Comparison of ENCODE assay signal across 20 cellular contexts in the genomic region with DNA sequence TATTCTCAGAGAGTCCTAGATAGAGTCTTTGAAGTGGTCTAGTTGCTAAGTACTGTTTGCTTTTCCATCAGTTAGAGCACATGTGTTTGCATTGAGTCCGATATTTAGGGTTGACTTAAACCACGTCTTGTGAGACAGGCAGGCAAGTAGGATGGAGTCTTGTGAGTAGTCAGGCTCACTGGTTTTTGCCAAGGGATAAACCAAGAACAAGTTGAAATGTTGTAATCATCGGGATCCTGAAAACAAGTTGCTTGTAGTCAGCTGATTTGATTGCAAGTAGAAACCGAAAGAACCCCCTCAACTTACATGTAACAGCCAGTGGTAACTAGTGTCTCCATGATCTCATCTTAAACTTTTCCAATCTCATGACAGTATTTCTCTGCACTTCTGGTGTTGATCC. TPM values are rescaled to one million over a fixed set of nuclear protein-coding genes. Genes with fewer than 3 reads are reported as not detected.
DNase-seq lines count a peak whose midpoint lies in the region; ATAC-seq and TF ChIP-seq lines count a peak whose summit lies in the region.
"Had no signal": no experiment of that assay in that cellular context is flagged by ENCODE, and none has a peak within 500 bp of the region (broad histone marks: within the 10 kb centered on the region; RNA-seq: fewer than 3 reads in every experiment).

No MANE protein-coding gene starts in this region.

- no peaks in the 10 kb centered on the region for H3K4me1 ChIP-seq in GM23338 (ENCODE audit: insufficient read depth)
- H3K4me1 ChIP-seq in subcutaneous abdominal adipose tissue (ENCODE audit: control insufficient read depth in 5 of 5, insufficient read depth in 5 of 5, low read length in 5 of 5) = peaks cover 0 to 10% (median 5%) of the 10 kb centered on the region in 5 donors
- H3K4me1 ChIP-seq: ascending aorta had no signal

- H3K36me3 ChIP-seq in GM23338 (ENCODE audit: insufficient read depth) = peaks cover 32% of the 10 kb centered on the region
- peaks cover 34 to 65% (median 41%) of the 10 kb centered on the region in 5 donors for H3K36me3 ChIP-seq in subcutaneous abdominal adipose tissue (ENCODE audit: control insufficient read depth in 5 of 5, insufficient read depth in 5 of 5, low read length in 5 of 5)

- no peak overlapping the region for H2AFZ ChIP-seq in GM23338

- H3K27me3 ChIP-seq in GM23338 (ENCODE audit: insufficient read depth) (no peaks in the 10 kb centered on the region), subcutaneous abdominal adipose tissue (ENCODE audit: control insufficient read depth in 5 of 5, insufficient read depth in 4 of 5, low read length in 5 of 5) (no peaks in the 10 kb centered on the region)
- H3K27me3 ChIP-seq: ascending aorta, heart right ventricle had no signal

- no peaks in the 10 kb centered on the region for H3K9me3 ChIP-seq in subcutaneous abdominal adipose tissue (ENCODE audit: control insufficient read depth in 5 of 5, low read length in 5 of 5)
- H3K9me3 ChIP-seq: ascending aorta, heart right ventricle had no signal

- no peaks in the 10 kb centered on the region for H3K9me3 Mint-ChIP-seq in GM23338
- H3K9me3 Mint-ChIP-seq in chondrocyte (ENCODE audit: low read depth) = no peaks in the 10 kb centered on the region
- H3K9me3 Mint-ChIP-seq: activated naive CD4-positive, alpha-beta T cell treated with anti-CD3 and anti-CD28 coated beads, Interleukin-2, amount 50 U/mL, for 24 hours; central memory CD8-positive, alpha-beta T cell had no signal

- H3K27ac ChIP-seq in GM23338 (ENCODE audit: low read depth) (0 out of 2 replicates have a peak overlapping the region, but pooled peaks have one; percentile 23), subcutaneous abdominal adipose tissue (ENCODE audit: low read depth, low read length) (peak overlapping the region; percentile 12)

- H3K4me2 ChIP-seq in GM23338 = no peak overlapping the region

- DNase-seq in GM23338 (ENCODE audit: low spot score) (no peak), amniotic epithelial cell (ENCODE audit: low read depth) (peak; percentile 29), iris pigment epithelial cell (ENCODE audit: low read depth) (peak; percentile 25), RPMI8226 (no peak), chondrocyte (ENCODE audit: low spot score) (no peak)
- DNase-seq: activated CD4-positive, alpha-beta T cell treated with anti-CD3 and anti-CD28 coated beads for 4 hours; DMS79; effector CD8-positive, alpha-beta T cell; HCEC 1CT; heart right ventricle; NCI-H1436 treated with DMSO at 0.1 percent for 48 hours; NCI-H2171; NCI-H526 treated with DMSO at 0.1 percent for 48 hours; nucleus accumbens had no signal

- 0 out of 2 replicates have a peak, but pooled peaks cover 6% of the 10 kb centered on the region for H3F3A ChIP-seq in GM23338 (replicated peaks; ENCODE audit: low read depth)

- H3K27ac Mint-ChIP-seq in GM23338 = no peak overlapping the region
- H3K27ac Mint-ChIP-seq in chondrocyte (ENCODE audit: unreplicated experiment) = no peak overlapping the region
- H3K27ac Mint-ChIP-seq: activated naive CD4-positive, alpha-beta T cell treated with anti-CD3 and anti-CD28 coated beads, Interleukin-2, amount 50 U/mL, for 24 hours had no signal

- H3K4me1 Mint-ChIP-seq in GM23338 (no peaks in the 10 kb centered on the region), chondrocyte (ENCODE audit: low read depth) (no peaks in the 10 kb centered on the region)
- H3K4me1 Mint-ChIP-seq: central memory CD8-positive, alpha-beta T cell had no signal

- H3K36me3 Mint-ChIP-seq in GM23338 (ENCODE audit: low read depth) (peaks cover 65% of the 10 kb centered on the region), chondrocyte (ENCODE audit: low read depth) (peaks cover 46% of the 10 kb centered on the region)

- peaks cover 5% of the 10 kb centered on the region for H4K20me1 ChIP-seq in GM23338 (replicated peaks; ENCODE audit: insufficient read depth)

- H3K4me3 Mint-ChIP-seq in GM23338 (no peak overlapping the region), chondrocyte (ENCODE audit: unreplicated experiment) (no peak overlapping the region)
- H3K4me3 Mint-ChIP-seq: activated naive CD4-positive, alpha-beta T cell treated with anti-CD3 and anti-CD28 coated beads, Interleukin-2, amount 50 U/mL, for 24 hours; central memory CD8-positive, alpha-beta T cell had no signal

- H3K27me3 Mint-ChIP-seq in GM23338 (ENCODE audit: insufficient read depth, low read depth, poor library complexity) = peaks cover 2% of the 10 kb centered on the region
- H3K27me3 Mint-ChIP-seq in chondrocyte (ENCODE audit: low read depth) = no peaks in the 10 kb centered on the region
- H3K27me3 Mint-ChIP-seq: activated naive CD4-positive, alpha-beta T cell treated with anti-CD3 and anti-CD28 coated beads, Interleukin-2, amount 50 U/mL, for 24 hours had no signal

- no peak overlapping the region for H3K9ac ChIP-seq in subcutaneous abdominal adipose tissue (ENCODE audit: low read length in 5 of 5)

- H3K79me2 ChIP-seq in GM23338 (replicated peaks; ENCODE audit: insufficient read depth) = no peaks in the 10 kb centered on the region

- ATAC-seq in GM23338 = no peak
- no peak for ATAC-seq in GM18870 (IDR thresholded peaks at IDR 0.05; ENCODE audit: unreplicated experiment)
- ATAC-seq: esophagus mucosa had no signal

- H3K4me3 ChIP-seq in GM23338 = no peak overlapping the region
- no peak overlapping the region for H3K4me3 ChIP-seq in subcutaneous abdominal adipose tissue (ENCODE audit: low read depth in 1 of 5, low read length in 5 of 5)
- H3K4me3 ChIP-seq: ascending aorta, heart right ventricle had no signal

- TF ChIP-seq CTCF in GM23338 (conservative IDR thresholded peaks at IDR 0.05; ENCODE audit: low read depth in 2 of 2) (no peak), chondrocyte (IDR thresholded peaks at IDR 0.05) (no peak)

- no peaks in the 10 kb centered on the region for H3K9me2 ChIP-seq in GM23338 (ENCODE audit: insufficient read depth)

TF ChIP-seq in GM23338, 12 proteins besides CTCF, POLR2A, EP300 and RAD21:
- TF ChIP-seq, protein P1, sequence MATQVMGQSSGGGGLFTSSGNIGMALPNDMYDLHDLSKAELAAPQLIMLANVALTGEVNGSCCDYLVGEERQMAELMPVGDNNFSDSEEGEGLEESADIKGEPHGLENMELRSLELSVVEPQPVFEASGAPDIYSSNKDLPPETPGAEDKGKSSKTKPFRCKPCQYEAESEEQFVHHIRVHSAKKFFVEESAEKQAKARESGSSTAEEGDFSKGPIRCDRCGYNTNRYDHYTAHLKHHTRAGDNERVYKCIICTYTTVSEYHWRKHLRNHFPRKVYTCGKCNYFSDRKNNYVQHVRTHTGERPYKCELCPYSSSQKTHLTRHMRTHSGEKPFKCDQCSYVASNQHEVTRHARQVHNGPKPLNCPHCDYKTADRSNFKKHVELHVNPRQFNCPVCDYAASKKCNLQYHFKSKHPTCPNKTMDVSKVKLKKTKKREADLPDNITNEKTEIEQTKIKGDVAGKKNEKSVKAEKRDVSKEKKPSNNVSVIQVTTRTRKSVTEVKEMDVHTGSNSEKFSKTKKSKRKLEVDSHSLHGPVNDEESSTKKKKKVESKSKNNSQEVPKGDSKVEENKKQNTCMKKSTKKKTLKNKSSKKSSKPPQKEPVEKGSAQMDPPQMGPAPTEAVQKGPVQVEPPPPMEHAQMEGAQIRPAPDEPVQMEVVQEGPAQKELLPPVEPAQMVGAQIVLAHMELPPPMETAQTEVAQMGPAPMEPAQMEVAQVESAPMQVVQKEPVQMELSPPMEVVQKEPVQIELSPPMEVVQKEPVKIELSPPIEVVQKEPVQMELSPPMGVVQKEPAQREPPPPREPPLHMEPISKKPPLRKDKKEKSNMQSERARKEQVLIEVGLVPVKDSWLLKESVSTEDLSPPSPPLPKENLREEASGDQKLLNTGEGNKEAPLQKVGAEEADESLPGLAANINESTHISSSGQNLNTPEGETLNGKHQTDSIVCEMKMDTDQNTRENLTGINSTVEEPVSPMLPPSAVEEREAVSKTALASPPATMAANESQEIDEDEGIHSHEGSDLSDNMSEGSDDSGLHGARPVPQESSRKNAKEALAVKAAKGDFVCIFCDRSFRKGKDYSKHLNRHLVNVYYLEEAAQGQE (IDR thresholded peaks at IDR 0.05; ENCODE audit: unreplicated experiment) = no peak
- no peak for TF ChIP-seq EZH2 (IDR thresholded peaks at IDR 0.05; ENCODE audit: low read depth, unreplicated experiment)
- TF ChIP-seq ZNF331 (CRISPR knock-in tag; IDR thresholded peaks at IDR 0.05; ENCODE audit: low read depth) = no peak
- no peak for TF ChIP-seq POLR2AphosphoS5 (IDR thresholded peaks at IDR 0.05; ENCODE audit: low read depth)
- TF ChIP-seq JUNB (IDR thresholded peaks at IDR 0.05; ENCODE audit: unreplicated experiment) = no peak

RNA-seq across cellular contexts. Expression of a gene that starts 17.2 kb away (rescaled TPM):
- 42.3 and 42.8 TPM in 2 replicates for total RNA-seq in GM23338 (2014; rRNA removed; shearing (Covaris generic))
- 23.9 and 25.8 TPM in 2 replicates for polyA plus RNA-seq in GM23338 (2016; fragmentation: Nextera tagmentation; extraction: Ambion mirVana)
- total RNA-seq in chondrocyte = 49.9 to 63.4 TPM (median 61.3 TPM) in 3 replicates

RNA-seq across cellular contexts. Expression of a gene that starts 52.8 kb away (rescaled TPM):
- 33.3 and 35.7 TPM in 2 replicates for total RNA-seq in GM23338 (2014; rRNA removed; shearing (Covaris generic))
- polyA plus RNA-seq in GM23338 (2016; fragmentation: Nextera tagmentation; extraction: Ambion mirVana) = 18.1 and 20.0 TPM in 2 replicates
- 501 to 877 TPM (median 874 TPM) in 3 replicates for total RNA-seq in chondrocyte

Comparison
In these comparisons a context has a peak if more than half of its experiments do, and no peak if none do; other contexts are left out.
1. DNase-seq: peak in amniotic epithelial cell (single experiment) and iris pigment epithelial cell (single experiment); none in GM23338 (single experiment), RPMI8226 (single experiment) and chondrocyte (single experiment).
2. RNA of a gene that starts 52.8 kb away (total RNA-seq): 501 to 877 TPM in chondrocyte; 33.3 to 35.7 TPM in GM23338; every median in the first group is over 10 times any median in the second.